In the genomic region with DNA sequence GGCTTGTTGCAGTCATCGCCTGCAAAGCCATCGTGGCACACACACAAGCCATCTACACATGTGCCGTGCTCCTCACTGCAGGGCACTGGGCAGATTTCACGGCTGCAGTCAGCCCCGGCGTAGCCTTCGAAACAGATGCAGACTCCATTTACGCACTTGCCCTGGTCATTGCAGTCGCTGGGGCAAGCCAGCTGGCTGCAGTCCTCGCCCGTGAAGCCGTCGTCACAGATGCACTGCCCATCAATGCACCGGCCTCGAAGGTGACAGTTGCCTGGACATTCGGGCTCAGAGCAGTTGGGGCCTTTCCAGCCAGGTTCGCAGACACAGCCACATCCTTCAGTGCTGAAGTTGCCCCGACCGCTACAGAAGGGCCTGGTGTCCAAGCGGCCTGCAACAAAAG, we compare ENCODE assay signal across 28 cellular contexts.
"Had no signal": no experiment of that assay in that cellular context is flagged by ENCODE, and none has a peak within 500 bp of the region (broad histone marks: within the 10 kb centered on the region; RNA-seq: fewer than 3 reads in every experiment).

No MANE protein-coding gene starts in this region.

- H3K36me3 Mint-ChIP-seq: activated naive CD8-positive, alpha-beta T cell treated with anti-CD3 and anti-CD28 coated beads, Interleukin-2, amount 10 ng/mL, durations not matched to agents 7 days and 5 days; mesothelial cell of epicardium; naive B cell had no signal

- DNase-seq: activated CD4-positive, alpha-beta T cell treated with anti-CD3 and anti-CD28 coated beads for 48 hours; activated CD4-positive, alpha-beta T cell treated with anti-CD3 and anti-CD28 coated beads, Interleukin-2, amount 50 U/mL, for 48 hours; activated CD8-positive, alpha-beta memory T cell treated with anti-CD3 and anti-CD28 coated beads, Interleukin-2, amount 50 U/mL, for 4 hours; activated effector memory CD4-positive, alpha-beta T cell treated with anti-CD3 and anti-CD28 coated beads, Interleukin-2, amount 50 U/mL, for 16 hours; activated naive CD4-positive, alpha-beta T cell treated with anti-CD3 and anti-CD28 coated beads for 36 hours; activated naive CD8-positive, alpha-beta T cell treated with anti-CD3 and anti-CD28 coated beads, Interleukin-2, amount 10 ng/mL, durations not matched to agents 7 days and 5 days; activated T-cell treated with anti-CD3 and anti-CD28 coated beads, Interleukin-2, amount 50 U/mL, for 1 hour; amygdala; dermis blood vessel endothelial cell; effector CD4-positive, alpha-beta T cell; gastrocnemius medialis; islet precursor cell; left cardiac atrium; left ventricle myocardium superior; naive B cell; nucleus accumbens; stimulated activated CD4-positive, alpha-beta T cell treated with anti-CD3 and anti-CD28 coated beads, Interleukin-2, amount 100 ng/mL, for 48 hours; stimulated activated naive CD8-positive, alpha-beta T cell treated with anti-CD3 and anti-CD28 coated beads, Interleukin-15, Interleukin-2, amounts not matched to agents 100 U/mL and 50 U/mL, for 24 hours; T-helper 9 cell; testis; WERI-Rb-1 had no signal

- H2AFZ ChIP-seq: hepatocyte, parathyroid adenoma had no signal

- H3K27me3 ChIP-seq: gastrocnemius medialis, hepatocyte, testis had no signal

- H3K36me3 ChIP-seq: gastrocnemius medialis had no signal

- H3K27ac ChIP-seq: gastrocnemius medialis, hepatocyte, parathyroid adenoma, testis, WERI-Rb-1 had no signal

- H3K4me3 ChIP-seq: gastrocnemius medialis, hepatocyte, testis had no signal

- H3K4me3 Mint-ChIP-seq: activated naive CD4-positive, alpha-beta T cell treated with anti-CD3 and anti-CD28 coated beads for 36 hours; activated naive CD8-positive, alpha-beta T cell treated with anti-CD3 and anti-CD28 coated beads, Interleukin-2, amount 10 ng/mL, durations not matched to agents 7 days and 5 days; activated T-helper 1 cell treated with anti-CD3 and anti-CD28 coated beads, Interleukin-12 subunit alpha, Interleukin-12 subunit beta, Interleukin-2, Interleukin-4 antibody, amounts not matched to agents 30 ng/mL and 10 ng/mL and 1 ng/mL, durations not matched to agents 14 hours and 24 hours and 36 hours; central memory CD8-positive, alpha-beta T cell; mesothelial cell of epicardium; naive B cell; T-helper 1 cell treated with Interleukin-12 subunit alpha and Interleukin-12 subunit beta and Interleukin-4 antibody, amounts not matched to agents 30 μg/mL and 1 μg/mL, for 36 hours had no signal

- H3K9ac ChIP-seq: parathyroid adenoma had no signal

- H3K4me2 ChIP-seq: hepatocyte had no signal

- H3K4me1 ChIP-seq: gastrocnemius medialis, parathyroid adenoma, testis had no signal

- H3K9me3 ChIP-seq: gastrocnemius medialis, testis had no signal

- H3K27ac Mint-ChIP-seq: activated naive CD4-positive, alpha-beta T cell treated with anti-CD3 and anti-CD28 coated beads for 36 hours; activated naive CD8-positive, alpha-beta T cell treated with anti-CD3 and anti-CD28 coated beads, Interleukin-2, amount 10 ng/mL, durations not matched to agents 7 days and 5 days; activated T-helper 1 cell treated with anti-CD3 and anti-CD28 coated beads, Interleukin-12 subunit alpha, Interleukin-12 subunit beta, Interleukin-2, Interleukin-4 antibody, amounts not matched to agents 30 ng/mL and 10 ng/mL and 1 ng/mL, durations not matched to agents 14 hours and 24 hours and 36 hours; mesothelial cell of epicardium; naive B cell; T-helper 1 cell treated with Interleukin-12 subunit alpha and Interleukin-12 subunit beta and Interleukin-4 antibody, amounts not matched to agents 30 μg/mL and 1 μg/mL, for 36 hours had no signal

- H3K9me3 Mint-ChIP-seq: activated naive CD4-positive, alpha-beta T cell treated with anti-CD3 and anti-CD28 coated beads for 36 hours; activated naive CD8-positive, alpha-beta T cell treated with anti-CD3 and anti-CD28 coated beads, Interleukin-2, amount 10 ng/mL, durations not matched to agents 7 days and 5 days; activated T-helper 1 cell treated with anti-CD3 and anti-CD28 coated beads, Interleukin-12 subunit alpha, Interleukin-12 subunit beta, Interleukin-2, Interleukin-4 antibody, amounts not matched to agents 30 ng/mL and 10 ng/mL and 1 ng/mL, durations not matched to agents 14 hours and 24 hours and 36 hours; central memory CD8-positive, alpha-beta T cell; mesothelial cell of epicardium; naive B cell; T-helper 1 cell treated with Interleukin-12 subunit alpha and Interleukin-12 subunit beta and Interleukin-4 antibody, amounts not matched to agents 30 μg/mL and 1 μg/mL, for 36 hours had no signal

- H3K4me1 Mint-ChIP-seq: activated naive CD8-positive, alpha-beta T cell treated with anti-CD3 and anti-CD28 coated beads, Interleukin-2, amount 10 ng/mL, durations not matched to agents 7 days and 5 days; central memory CD8-positive, alpha-beta T cell; naive B cell had no signal

- ATAC-seq: activated CD4-positive, CD25-positive, alpha-beta regulatory T cell treated with anti-CD3 and anti-CD28 coated beads, Interleukin-2, amount 50 U/mL, for 24 hours; gastrocnemius medialis; left cardiac atrium; left ventricle myocardium superior had no signal
